1 cellular context compared by ENCODE assay signal in genomic region chr6:22045261-22045912, GRCh38.
TF ChIP-seq lines count a peak whose summit lies in the region.

No MANE protein-coding gene starts in this region.

TF ChIP-seq in GM12878, 131 proteins besides CTCF, POLR2A, EP300 and RAD21 (continued from another document and continues in another):
- no peak for TF ChIP-seq BCLAF1 (IDR thresholded peaks at IDR 0.05)
- no peak for TF ChIP-seq E4F1 (IDR thresholded peaks at IDR 0.05; ENCODE audit: borderline replicate concordance, partially characterized antibody)
- peak; percentile 51 to 52; a peak in 2 of 4 replicates for TF ChIP-seq IKZF2 (IDR thresholded peaks at IDR 0.05)
- TF ChIP-seq MYC (IDR thresholded peaks at IDR 0.05; ENCODE audit: insufficient read depth, insufficient read length, insufficient replicate concordance, low read length, severe bottlenecking) = no peak
- TF ChIP-seq ZNF24 (IDR thresholded peaks at IDR 0.05) = no peak
- no peak for TF ChIP-seq ZNF687 (IDR thresholded peaks at IDR 0.05)
- 0 out of 2 replicates have a peak, but pooled peaks have one; percentile 43 for TF ChIP-seq MLLT1 (IDR thresholded peaks at IDR 0.05)
- no peak for TF ChIP-seq IRF4 (IDR thresholded peaks at IDR 0.05; ENCODE audit: low read depth, low read length)
- TF ChIP-seq YBX1 (IDR thresholded peaks at IDR 0.05) = no peak
- TF ChIP-seq ESRRA (IDR thresholded peaks at IDR 0.05; ENCODE audit: low read length) = no peak
- TF ChIP-seq ATF2 (IDR thresholded peaks at IDR 0.05; ENCODE audit: low read length) = no peak
- no peak for TF ChIP-seq RCOR1 (conservative IDR thresholded peaks at IDR 0.05; ENCODE audit: low read depth, low read length)
- TF ChIP-seq NR2C2 (IDR thresholded peaks at IDR 0.05; ENCODE audit: borderline replicate concordance, control insufficient read depth, insufficient read length, low read depth) = no peak
- TF ChIP-seq NR2F1 (conservative IDR thresholded peaks at IDR 0.05) = peak; percentile 58; the same call in 1 of the 2 replicates
- TF ChIP-seq NFIC (IDR thresholded peaks at IDR 0.05; ENCODE audit: low read depth, low read length) = 0 out of 2 replicates have a peak, but pooled peaks have one; percentile 18
- TF ChIP-seq SMAD1 (IDR thresholded peaks at IDR 0.05; ENCODE audit: low read depth, partially characterized antibody) = peak; percentile 26
- peak; percentile 54 for TF ChIP-seq RUNX3 (IDR thresholded peaks at IDR 0.05; ENCODE audit: low read length)
- no peak for TF ChIP-seq CBFB (IDR thresholded peaks at IDR 0.05; ENCODE audit: low read depth)
- TF ChIP-seq ZBTB40 (IDR thresholded peaks at IDR 0.05; ENCODE audit: borderline replicate concordance) = no peak
- TF ChIP-seq JUNB (IDR thresholded peaks at IDR 0.05) = no peak
- no peak for TF ChIP-seq USF2 (IDR thresholded peaks at IDR 0.05; ENCODE audit: borderline replicate concordance, low read depth, low read length)
- no peak for TF ChIP-seq ETV6 (conservative IDR thresholded peaks at IDR 0.05 in 1 of 2, IDR thresholded peaks at IDR 0.05 in 1 of 2; ENCODE audit: borderline replicate concordance in 1 of 2, low read depth in 1 of 2)
- no peak for TF ChIP-seq TCF12 (IDR thresholded peaks at IDR 0.05; ENCODE audit: low read depth, low read length)
- TF ChIP-seq ZNF592 (IDR thresholded peaks at IDR 0.05) = no peak
- TF ChIP-seq CHD4 (IDR thresholded peaks at IDR 0.05) = no peak
- no peak for TF ChIP-seq WRNIP1 (IDR thresholded peaks at IDR 0.05; ENCODE audit: borderline replicate concordance, low read depth, low read length)
- TF ChIP-seq SREBF1 (IDR thresholded peaks at IDR 0.05; ENCODE audit: low read length) = no peak
- TF ChIP-seq USF1 (IDR thresholded peaks at IDR 0.05; ENCODE audit: borderline replicate concordance, extremely low read length, insufficient read depth, low read depth, low read length) = no peak
- TF ChIP-seq JUND (IDR thresholded peaks at IDR 0.05; ENCODE audit: low read depth, low read length) = no peak
